In genomic region chr16:65066646-65067045, GRCh38 we compare ENCODE assay signal across 19 cellular contexts. TPM values are rescaled to one million over a fixed set of nuclear protein-coding genes. Genes with fewer than 3 reads are reported as not detected.
"Had no signal": no experiment of that assay in that cellular context is flagged by ENCODE, and none has a peak within 500 bp of the region (broad histone marks: within the 10 kb centered on the region; RNA-seq: fewer than 3 reads in every experiment).

No MANE protein-coding gene starts in this region.

- H3K9me3 ChIP-seq: gastrocnemius medialis, ovary, right lobe of liver, stomach, testis, tibial artery had no signal

- DNase-seq: cortex of kidney; effector memory CD8-positive, alpha-beta T cell; erythroblast; foreskin fibroblast; gastrocnemius medialis; head of caudate nucleus; midbrain; naive thymus-derived CD4-positive, alpha-beta T cell; nucleus accumbens; ovary; right lobe of liver; stimulated activated CD4-positive, alpha-beta T cell treated with anti-CD3 and anti-CD28 coated beads, Interleukin-2, amount 100 ng/mL, for 24 hours; stimulated activated CD4-positive, alpha-beta T cell treated with anti-CD3 and anti-CD28 coated beads, Interleukin-4, amount 100 ng/mL, for 24 hours; stimulated activated naive CD4-positive, alpha-beta T cell treated with Interleukin-2 at 50 U/mL for 16 hours; stomach; testis; tibial artery had no signal

- H3K27ac ChIP-seq: gastrocnemius medialis, ovary, right lobe of liver, stomach, testis, tibial artery had no signal

- H3K36me3 ChIP-seq: gastrocnemius medialis, ovary, right lobe of liver, stomach, tibial artery had no signal

- H3K27me3 ChIP-seq: gastrocnemius medialis, ovary, right lobe of liver, stomach, testis, tibial artery had no signal

- H3K4me3 ChIP-seq: gastrocnemius medialis, lung, ovary, right lobe of liver, stomach, testis, tibial artery had no signal

- H3K4me1 ChIP-seq: right lobe of liver had no signal

- ATAC-seq: effector memory CD8-positive, alpha-beta T cell; gastrocnemius medialis; naive thymus-derived CD4-positive, alpha-beta T cell; right lobe of liver; stimulated activated effector memory CD8-positive, alpha-beta T cell treated with anti-CD3 and anti-CD28 coated beads, Interleukin-12 subunit alpha, Interleukin-12 subunit beta, amount 100 ng/mL, for 72 hours had no signal

RNA-seq across cellular contexts. Expression of gene CDH11, which starts 55.2 kb away (rescaled TPM):
- total RNA-seq: naive thymus-derived CD4-positive, alpha-beta T cell had no signal
- polyA plus RNA-seq: naive thymus-derived CD4-positive, alpha-beta T cell had no signal
